Comparison of ENCODE assay signal across 10 cellular contexts in genomic region chr2:173652731-173653426, GRCh38.
DNase-seq lines count a peak whose midpoint lies in the region; ATAC-seq and TF ChIP-seq lines count a peak whose summit lies in the region.
"Had no signal": no experiment of that assay in that cellular context is flagged by ENCODE, and none has a peak within 500 bp of the region (broad histone marks: within the 10 kb centered on the region; RNA-seq: fewer than 3 reads in every experiment).

No MANE protein-coding gene starts in this region.

- intact Hi-C loops in Right ventricle myocardium inferior (cut with DNase I): no loop called here

- no peak for ATAC-seq in HG03354 (IDR thresholded peaks at IDR 0.05; ENCODE audit: poor library complexity, severe bottlenecking, unreplicated experiment)
- no peak for ATAC-seq in Right ventricle myocardium inferior
- ATAC-seq in GM18861 (IDR thresholded peaks at IDR 0.05; ENCODE audit: unreplicated experiment): no peak

- DNase-seq in NCI-H510A treated with DMSO at 0.1 percent for 48 hours (lab: John Stamatoyannopoulos, UW) (peak; percentile 52), NCI-H510A (lab: John Stamatoyannopoulos, UW) (no peak), kidney glomerular epithelial cell (lab: John Stamatoyannopoulos, UW) (peak; percentile 92), RPMI8226 (no peak), Right ventricle myocardium inferior (ENCODE audit: missing footprints) (no peak)
- DNase-seq: left cardiac atrium, NCI-H1930 had no signal

- 0 out of 2 replicates have a peak overlapping the region, but pooled peaks have one; percentile 5 for H3K4me3 ChIP-seq in WI38 (ENCODE audit: low read depth, low read length)

- no peak for TF ChIP-seq CTCF in WI38 (IDR thresholded peaks at IDR 0.05; ENCODE audit: low read depth, low read length)

Comparison
In these comparisons a context has a peak if more than half of its experiments do, and no peak if none do; other contexts are left out.
1. DNase-seq: peak in NCI-H510A treated with DMSO at 0.1 percent for 48 hours (single experiment) and kidney glomerular epithelial cell (single experiment); none in NCI-H510A (single experiment), RPMI8226 (single experiment) and Right ventricle myocardium inferior (single experiment).